ENCODE assay signal across 8 cellular contexts in genomic region chr6:144582939-144583613, GRCh38.
DNase-seq lines count a peak whose midpoint lies in the region; ATAC-seq and TF ChIP-seq lines count a peak whose summit lies in the region.

No MANE protein-coding gene starts in this region.

- peak overlapping the region; percentile 57 for H3K4me3 ChIP-seq in MM.1S (ENCODE audit: low read length)

- no peaks in the 10 kb centered on the region for H3K9me3 ChIP-seq in MM.1S (replicated peaks; ENCODE audit: insufficient read depth, low read length)

- H3K9me3 Mint-ChIP-seq in endothelial cell (ENCODE audit: unreplicated experiment), result no peaks in the 10 kb centered on the region
- H3K9me3 Mint-ChIP-seq in natural killer cell, result no peaks in the 10 kb centered on the region

- no peaks in the 10 kb centered on the region for H3K9me2 ChIP-seq in MM.1S (replicated peaks; ENCODE audit: insufficient read depth, low read length)

- peak overlapping the region; percentile 46; the same call in 1 of the 2 replicates for H3K9ac ChIP-seq in MM.1S (ENCODE audit: low read length)

- intact Hi-C loops in natural killer cell (cut with micrococcal nuclease), result loop anchor here (1.0 to 10.0 kb wide), 4 partner anchors 74 to 632 kb away; no protein-coding TSS in a partner anchor

- peak; percentile 19 for DNase-seq in HCEC 1CT
- peak; percentile 82 for DNase-seq in MM.1S
- peak; percentile 2 to 12 for DNase-seq in activated CD4-positive, alpha-beta T cell treated with anti-CD3 and anti-CD28 coated beads, Interleukin-2, amount 50 U/mL, for 4 hours
- peak; percentile 30 for DNase-seq in endothelial cell (ENCODE audit: low spot score)
- DNase-seq in natural killer cell, result no peak
- DNase-seq in DMS79 (lab: John Stamatoyannopoulos, UW), result no peak
- DNase-seq in OCI-M2 (lab: John Stamatoyannopoulos, UW; ENCODE audit: unreplicated experiment), result no peak

- H3K4me1 ChIP-seq in MM.1S (ENCODE audit: low read length), result peaks cover 26% of the 10 kb centered on the region

- TF ChIP-seq CTCF in MM.1S (IDR thresholded peaks at IDR 0.05; ENCODE audit: low read length) (no peak), endothelial cell (IDR thresholded peaks at IDR 0.05; ENCODE audit: unreplicated experiment) (no peak), natural killer cell (IDR thresholded peaks at IDR 0.05) (no peak)

- no peaks in the 10 kb centered on the region for H4K20me1 ChIP-seq in MM.1S (ENCODE audit: insufficient read depth, low read length)

- ATAC-seq in GM18499 (IDR thresholded peaks at IDR 0.05; ENCODE audit: insufficient read depth, unreplicated experiment) (peak; percentile 90), natural killer cell (peak; percentile 75 to 85 (median 80))

- H3K27me3 Mint-ChIP-seq in endothelial cell (ENCODE audit: unreplicated experiment) (peaks cover 1% of the 10 kb centered on the region), natural killer cell (ENCODE audit: low read depth in 2 of 2) (no peaks in the 10 kb centered on the region)

- H3K79me2 ChIP-seq in MM.1S (ENCODE audit: low read length), result no peaks in the 10 kb centered on the region

- peak overlapping the region; percentile 78 for H3K4me2 ChIP-seq in MM.1S (ENCODE audit: low read depth, low read length)

- H3K36me3 ChIP-seq in MM.1S (replicated peaks; ENCODE audit: insufficient read depth, low read length), result no peaks in the 10 kb centered on the region

- H3F3A ChIP-seq in MM.1S (ENCODE audit: insufficient read depth, low read length), result peaks cover 10% of the 10 kb centered on the region

- H3K27me3 ChIP-seq in MM.1S (replicated peaks; ENCODE audit: insufficient read depth, low read length), result no peaks in the 10 kb centered on the region

- H3K4me1 Mint-ChIP-seq in endothelial cell (ENCODE audit: unreplicated experiment) (peaks cover 11% of the 10 kb centered on the region), natural killer cell (peaks cover 53 to 57% of the 10 kb centered on the region in 2 donors)

- H2AFZ ChIP-seq in MM.1S (ENCODE audit: low read length), result peak overlapping the region; percentile 49; the same call in 1 of the 2 replicates

- H3K27ac ChIP-seq in MM.1S (ENCODE audit: low read length), result peak overlapping the region; percentile 67; the same call in 1 of the 2 replicates

- H3K27ac Mint-ChIP-seq in endothelial cell (ENCODE audit: unreplicated experiment) (no peak overlapping the region), natural killer cell (peak overlapping the region; percentile 90 to 91)

- no peak overlapping the region for H3K4me3 Mint-ChIP-seq in endothelial cell (ENCODE audit: unreplicated experiment)
- peak overlapping the region; percentile 94 for H3K4me3 Mint-ChIP-seq in natural killer cell

- H3K36me3 Mint-ChIP-seq in endothelial cell (ENCODE audit: low read depth, unreplicated experiment) (peaks cover 11% of the 10 kb centered on the region), natural killer cell (peaks cover 5% of the 10 kb centered on the region)

Comparison
In these comparisons a context has a peak if more than half of its experiments do, and no peak if none do; other contexts are left out.
1. DNase-seq: peak in HCEC 1CT (single experiment), MM.1S (single experiment), activated CD4-positive, alpha-beta T cell treated with anti-CD3 and anti-CD28 coated beads, Interleukin-2, amount 50 U/mL, for 4 hours (2 of 2) and endothelial cell (single experiment); none in natural killer cell (single experiment), DMS79 (single experiment) and OCI-M2 (single experiment).